In genomic region chr18:35291166-35291565, GRCh38 we compare ENCODE assay signal across 9 cellular contexts. TPM values are rescaled to one million over a fixed set of nuclear protein-coding genes. Genes with fewer than 3 reads are reported as not detected.
DNase-seq lines count a peak whose midpoint lies in the region; ATAC-seq lines count a peak whose summit lies in the region.
"Had no signal": no experiment of that assay in that cellular context is flagged by ENCODE, and none has a peak within 500 bp of the region (broad histone marks: within the 10 kb centered on the region; RNA-seq: fewer than 3 reads in every experiment).

No MANE protein-coding gene starts in this region.

- CTCF ChIA-PET in activated CD4-positive, alpha-beta memory T cell treated with anti-CD3 and anti-CD28 coated beads, Interleukin-2, amount 10 ng/mL, durations not matched to agents 7 days and 5 days (lab: Charles Lee): interaction anchor here (1.2 kb wide), 1 partner anchor 60 kb away, joined by 3 read pairs; no protein-coding TSS in a partner anchor

- H3K4me1 ChIP-seq in iPS-15b (ENCODE audit: control insufficient read depth, insufficient read depth, low read length): no peaks in the 10 kb centered on the region

- ATAC-seq in stimulated activated naive B cell treated with anti-CD40 and anti-IgM and Interleukin-4, amounts not matched to agents 10 μg/mL and 1 μg/mL and 100 μg/mL, for 72 hours (replicated peaks): no peak
- ATAC-seq in HG02571 (IDR thresholded peaks at IDR 0.05; ENCODE audit: unreplicated experiment): no peak

- peak overlapping the region; percentile 97 for H3K27ac Mint-ChIP-seq in T-helper 1 cell treated with Interleukin-12 subunit alpha and Interleukin-12 subunit beta and Interleukin-4 antibody, amounts not matched to agents 30 μg/mL and 1 μg/mL, for 36 hours
- H3K27ac Mint-ChIP-seq in activated CD4-positive, alpha-beta memory T cell treated with anti-CD3 and anti-CD28 coated beads, Interleukin-2, amount 10 ng/mL, durations not matched to agents 7 days and 5 days: peak overlapping the region; percentile 90
- H3K27ac Mint-ChIP-seq in stimulated activated naive B cell treated with anti-CD40 and anti-IgM and Interleukin-4, amounts not matched to agents 10 μg/mL and 1 μg/mL and 100 μg/mL, for 72 hours: no peak overlapping the region

- H3K4me3 ChIP-seq in iPS-15b (ENCODE audit: low read depth, low read length): peak overlapping the region; percentile 99

- H3K27me3 Mint-ChIP-seq in T-helper 1 cell treated with Interleukin-12 subunit alpha and Interleukin-12 subunit beta and Interleukin-4 antibody, amounts not matched to agents 30 μg/mL and 1 μg/mL, for 36 hours (ENCODE audit: low read depth): no peaks in the 10 kb centered on the region
- H3K27me3 Mint-ChIP-seq in activated CD4-positive, alpha-beta memory T cell treated with anti-CD3 and anti-CD28 coated beads, Interleukin-2, amount 10 ng/mL, durations not matched to agents 7 days and 5 days: no peaks in the 10 kb centered on the region
- H3K27me3 Mint-ChIP-seq in stimulated activated naive B cell treated with anti-CD40 and anti-IgM and Interleukin-4, amounts not matched to agents 10 μg/mL and 1 μg/mL and 100 μg/mL, for 72 hours: no peaks in the 10 kb centered on the region

- H3K36me3 Mint-ChIP-seq in T-helper 1 cell treated with Interleukin-12 subunit alpha and Interleukin-12 subunit beta and Interleukin-4 antibody, amounts not matched to agents 30 μg/mL and 1 μg/mL, for 36 hours (ENCODE audit: low read depth): peaks cover 55% of the 10 kb centered on the region
- H3K36me3 Mint-ChIP-seq in activated CD4-positive, alpha-beta memory T cell treated with anti-CD3 and anti-CD28 coated beads, Interleukin-2, amount 10 ng/mL, durations not matched to agents 7 days and 5 days (ENCODE audit: low read depth): peaks cover 79% of the 10 kb centered on the region
- peaks cover 22 to 51% of the 10 kb centered on the region in 2 donors for H3K36me3 Mint-ChIP-seq in stimulated activated naive B cell treated with anti-CD40 and anti-IgM and Interleukin-4, amounts not matched to agents 10 μg/mL and 1 μg/mL and 100 μg/mL, for 72 hours

- H3K27me3 ChIP-seq in iPS-15b (ENCODE audit: control insufficient read depth, insufficient read depth, low read length): no peaks in the 10 kb centered on the region

- no peaks in the 10 kb centered on the region for H3K36me3 ChIP-seq in iPS-15b (ENCODE audit: control insufficient read depth, insufficient read depth, low read length)

- H3K4me3 Mint-ChIP-seq in T-helper 1 cell treated with Interleukin-12 subunit alpha and Interleukin-12 subunit beta and Interleukin-4 antibody, amounts not matched to agents 30 μg/mL and 1 μg/mL, for 36 hours: peak overlapping the region; percentile 99
- peak overlapping the region; percentile 90 for H3K4me3 Mint-ChIP-seq in activated CD4-positive, alpha-beta memory T cell treated with anti-CD3 and anti-CD28 coated beads, Interleukin-2, amount 10 ng/mL, durations not matched to agents 7 days and 5 days
- H3K4me3 Mint-ChIP-seq in stimulated activated naive B cell treated with anti-CD40 and anti-IgM and Interleukin-4, amounts not matched to agents 10 μg/mL and 1 μg/mL and 100 μg/mL, for 72 hours: peak overlapping the region; percentile 96 to 97

- peaks cover 28% of the 10 kb centered on the region for H3K4me1 Mint-ChIP-seq in T-helper 1 cell treated with Interleukin-12 subunit alpha and Interleukin-12 subunit beta and Interleukin-4 antibody, amounts not matched to agents 30 μg/mL and 1 μg/mL, for 36 hours (ENCODE audit: low read depth)
- peaks cover 42% of the 10 kb centered on the region for H3K4me1 Mint-ChIP-seq in activated CD4-positive, alpha-beta memory T cell treated with anti-CD3 and anti-CD28 coated beads, Interleukin-2, amount 10 ng/mL, durations not matched to agents 7 days and 5 days
- peaks cover 22 to 43% of the 10 kb centered on the region in 2 donors for H3K4me1 Mint-ChIP-seq in stimulated activated naive B cell treated with anti-CD40 and anti-IgM and Interleukin-4, amounts not matched to agents 10 μg/mL and 1 μg/mL and 100 μg/mL, for 72 hours

- POLR2A ChIA-PET in activated CD4-positive, alpha-beta memory T cell treated with anti-CD3 and anti-CD28 coated beads, Interleukin-2, amount 10 ng/mL, durations not matched to agents 7 days and 5 days (lab: Charles Lee): interaction anchor here (0.7 to 5.0 kb wide), 3 partner anchors 50 to 775 kb away, joined by 5 to 45 read pairs (median 5); partner anchors contain the start of genes ZNF24 and ZNF397

- H3K9me3 ChIP-seq in iPS-15b (ENCODE audit: control insufficient read depth, insufficient read depth, low read length): no peaks in the 10 kb centered on the region

- no peak overlapping the region for H3K9ac ChIP-seq in iPS-15b (ENCODE audit: low read depth, low read length)

- H3K9me3 Mint-ChIP-seq in T-helper 1 cell treated with Interleukin-12 subunit alpha and Interleukin-12 subunit beta and Interleukin-4 antibody, amounts not matched to agents 30 μg/mL and 1 μg/mL, for 36 hours: peaks cover 28% of the 10 kb centered on the region
- H3K9me3 Mint-ChIP-seq in activated CD4-positive, alpha-beta memory T cell treated with anti-CD3 and anti-CD28 coated beads, Interleukin-2, amount 10 ng/mL, durations not matched to agents 7 days and 5 days: peaks cover 25% of the 10 kb centered on the region
- H3K9me3 Mint-ChIP-seq in stimulated activated naive B cell treated with anti-CD40 and anti-IgM and Interleukin-4, amounts not matched to agents 10 μg/mL and 1 μg/mL and 100 μg/mL, for 72 hours: no peaks in the 10 kb centered on the region

- DNase-seq in T-helper 1 cell (no peak), RPMI8226 (no peak), iPS-NIHi11 (ENCODE audit: low spot score) (no peak)
- no peak for DNase-seq in activated CD4-positive, alpha-beta memory T cell treated with anti-CD3 and anti-CD28 coated beads, Interleukin-2, amount 10 ng/mL, durations not matched to agents 7 days and 5 days
- DNase-seq in stimulated activated naive B cell treated with anti-CD40 and anti-IgM and Interleukin-4, amounts not matched to agents 10 μg/mL and 1 μg/mL and 100 μg/mL, for 72 hours: no peak
- DNase-seq: head of caudate nucleus had no signal

RNA-seq across cellular contexts. Expression of gene ZSCAN30, which starts 1.1 kb away (rescaled TPM):
- total RNA-seq in activated CD4-positive, alpha-beta memory T cell treated with anti-CD3 and anti-CD28 coated beads, Interleukin-2, amount 10 ng/mL, durations not matched to agents 7 days and 5 days: 10 to 100 TPM; 14.6 to 19.2 TPM

RNA-seq across cellular contexts. Expression of gene ZNF397, which starts 50.3 kb away (rescaled TPM):
- 10 to 100 TPM; 14.4 to 16.1 TPM for total RNA-seq in activated CD4-positive, alpha-beta memory T cell treated with anti-CD3 and anti-CD28 coated beads, Interleukin-2, amount 10 ng/mL, durations not matched to agents 7 days and 5 days

RNA-seq across cellular contexts. Expression of gene ZNF24, which starts 53.1 kb away (rescaled TPM):
- 10 to 100 TPM; 53.9 to 55.2 TPM for total RNA-seq in activated CD4-positive, alpha-beta memory T cell treated with anti-CD3 and anti-CD28 coated beads, Interleukin-2, amount 10 ng/mL, durations not matched to agents 7 days and 5 days
